In the genomic region with DNA sequence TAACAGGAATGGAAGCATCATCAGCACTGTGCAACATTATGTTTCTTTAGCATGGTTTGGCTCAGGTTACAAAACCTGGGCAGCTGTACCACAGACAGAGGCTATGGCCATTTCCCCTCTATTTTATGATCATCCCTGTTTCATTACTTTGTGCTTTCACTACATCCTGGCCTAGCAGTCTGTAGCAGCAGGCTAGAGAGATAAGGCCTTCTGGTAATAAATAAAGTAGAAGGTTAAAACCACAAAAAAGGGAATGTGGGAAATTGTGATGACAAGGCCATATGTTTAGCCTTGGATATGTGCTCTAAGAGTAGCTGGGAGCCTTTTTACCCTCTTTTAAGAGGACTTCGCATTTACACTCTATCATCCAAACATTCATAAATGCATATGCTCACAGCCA, we compare ENCODE assay signal across 13 cellular contexts.
DNase-seq lines count a peak whose midpoint lies in the region; ATAC-seq, FAIRE-seq and TF ChIP-seq lines count a peak whose summit lies in the region.
"Had no signal": no experiment of that assay in that cellular context is flagged by ENCODE, and none has a peak within 500 bp of the region (broad histone marks: within the 10 kb centered on the region; RNA-seq: fewer than 3 reads in every experiment).

No MANE protein-coding gene starts in this region.

- no peak for DNase-seq in GM12878 (ENCODE audit: low read depth, low spot score)
- DNase-seq in activated naive CD4-positive, alpha-beta T cell treated with anti-CD3 and anti-CD28 coated beads, Interleukin-2, amount 50 U/mL, for 16 hours: no peak
- DNase-seq in stimulated activated effector memory CD8-positive, alpha-beta T cell treated with anti-CD3 and anti-CD28 coated beads, Interleukin-12 subunit alpha, Interleukin-12 subunit beta, amount 100 ng/mL, for 72 hours (ENCODE audit: low spot score in 2 of 2): no peak
- DNase-seq in activated gamma-delta T cell treated with Interleukin-2 at 50 U/mL for 16 hours: no peak
- DNase-seq: activated CD4-positive, alpha-beta T cell treated with anti-CD3 and anti-CD28 coated beads, Interleukin-2, amount 50 U/mL, for 4 hours; activated naive CD8-positive, alpha-beta T cell treated with anti-CD3 and anti-CD28 coated beads, Interleukin-2, amount 10 ng/mL, durations not matched to agents 7 days and 5 days; CD8-positive, alpha-beta memory T cell; midbrain had no signal

- no peak for FAIRE-seq in GM12878 (lab: Jason Lieb, UNC)

- H3K4me3 ChIP-seq in GM12878: no peak overlapping the region
- H3K4me3 ChIP-seq: SK-N-MC had no signal

- SMC1A ChIA-PET in GM12878 (lab: Charles Lee; ENCODE audit: uncharacterized antibody, unreplicated experiment): no interaction called here

- no peak overlapping the region for H3K4me3 Mint-ChIP-seq in stimulated activated effector memory CD8-positive, alpha-beta T cell treated with anti-CD3 and anti-CD28 coated beads, Interleukin-12 subunit alpha, Interleukin-12 subunit beta, amount 100 ng/mL, for 72 hours
- H3K4me3 Mint-ChIP-seq: activated naive CD8-positive, alpha-beta T cell treated with anti-CD3 and anti-CD28 coated beads, Interleukin-2, amount 10 ng/mL, durations not matched to agents 7 days and 5 days; CD8-positive, alpha-beta memory T cell had no signal

- H4K20me1 ChIP-seq in GM12878 (ENCODE audit: control insufficient read depth, insufficient read depth): no peaks in the 10 kb centered on the region

- BruUV-seq in GM12878 (replicated peaks; lab: Mats Ljungman, UMichigan): no TSS peak

- POLR2A ChIA-PET in GM12878 (lab: Charles Lee): no interaction called here

- ATAC-seq in GM18858 (IDR thresholded peaks at IDR 0.05; ENCODE audit: unreplicated experiment) (peak; percentile 16), GM21529 (IDR thresholded peaks at IDR 0.05; ENCODE audit: unreplicated experiment) (peak; percentile 36), HG03135 (IDR thresholded peaks at IDR 0.05; ENCODE audit: unreplicated experiment) (peak; percentile 22), GM12878 (peak; percentile 60), HG03097 (IDR thresholded peaks at IDR 0.05; ENCODE audit: low FRiP score, unreplicated experiment) (no peak)
- ATAC-seq in stimulated activated effector memory CD8-positive, alpha-beta T cell treated with anti-CD3 and anti-CD28 coated beads, Interleukin-12 subunit alpha, Interleukin-12 subunit beta, amount 100 ng/mL, for 72 hours: no peak

- H3K9me3 ChIP-seq in GM12878 (replicated peaks; ENCODE audit: control insufficient read depth, insufficient read depth, low read length): no peaks in the 10 kb centered on the region

- H3K9ac ChIP-seq in GM12878 (ENCODE audit: control insufficient read depth, insufficient read depth, low read length): no peak overlapping the region

- H3K36me3 Mint-ChIP-seq in stimulated activated effector memory CD8-positive, alpha-beta T cell treated with anti-CD3 and anti-CD28 coated beads, Interleukin-12 subunit alpha, Interleukin-12 subunit beta, amount 100 ng/mL, for 72 hours: no peaks in the 10 kb centered on the region
- H3K36me3 Mint-ChIP-seq: activated naive CD8-positive, alpha-beta T cell treated with anti-CD3 and anti-CD28 coated beads, Interleukin-2, amount 10 ng/mL, durations not matched to agents 7 days and 5 days; CD8-positive, alpha-beta memory T cell had no signal

- 95% methylated on average over 1 of the region's 1 CpG for whole genome bisulfite sequencing in GM12878 (ENCODE audit: insufficient coverage, insufficient replicate concordance, low lambda C conversion rate, missing lambda C conversion rate)

- no peak for TF ChIP-seq CTCF in GM12878 (IDR thresholded peaks at IDR 0.05 in 2 of 3, conservative IDR thresholded peaks at IDR 0.05 in 1 of 3; ENCODE audit: control insufficient read depth in 2 of 3, extremely low read depth in 1 of 3, insufficient read depth in 1 of 3, low read depth in 3 of 3, low read length in 3 of 3)

- CTCF ChIA-PET in GM12878 (lab: Yijun Ruan, JAX): no interaction called here

- no peak overlapping the region for H2AFZ ChIP-seq in GM12878 (ENCODE audit: control insufficient read depth, low read depth, low read length)

- H3K4me2 ChIP-seq in GM12878 (ENCODE audit: control insufficient read depth, insufficient read depth): no peak overlapping the region

- H3K36me3 ChIP-seq in GM12878 (ENCODE audit: control insufficient read depth in 2 of 2, insufficient read depth in 2 of 2, low read length in 1 of 2): no peaks in the 10 kb centered on the region

- peaks cover 5% of the 10 kb centered on the region for H3K4me1 ChIP-seq in GM12878 (ENCODE audit: control insufficient read depth, insufficient read depth, low read length)

- in situ Hi-C loops in GM12878 (cut with MboI): no loop called here

- H3K4me1 Mint-ChIP-seq in stimulated activated effector memory CD8-positive, alpha-beta T cell treated with anti-CD3 and anti-CD28 coated beads, Interleukin-12 subunit alpha, Interleukin-12 subunit beta, amount 100 ng/mL, for 72 hours: no peaks in the 10 kb centered on the region
- H3K4me1 Mint-ChIP-seq: activated naive CD8-positive, alpha-beta T cell treated with anti-CD3 and anti-CD28 coated beads, Interleukin-2, amount 10 ng/mL, durations not matched to agents 7 days and 5 days; CD8-positive, alpha-beta memory T cell had no signal

- no peak for TF ChIP-seq EP300 in GM12878 (IDR thresholded peaks at IDR 0.05; ENCODE audit: borderline replicate concordance in 1 of 2, control insufficient read depth in 1 of 2, low read depth in 2 of 2, low read length in 2 of 2)

- no peak overlapping the region for H3K27ac Mint-ChIP-seq in stimulated activated effector memory CD8-positive, alpha-beta T cell treated with anti-CD3 and anti-CD28 coated beads, Interleukin-12 subunit alpha, Interleukin-12 subunit beta, amount 100 ng/mL, for 72 hours
- H3K27ac Mint-ChIP-seq: activated naive CD8-positive, alpha-beta T cell treated with anti-CD3 and anti-CD28 coated beads, Interleukin-2, amount 10 ng/mL, durations not matched to agents 7 days and 5 days; CD8-positive, alpha-beta memory T cell had no signal

- no peaks in the 10 kb centered on the region for H3K79me2 ChIP-seq in GM12878 (ENCODE audit: control insufficient read depth, insufficient read depth, low read length)

- no peak overlapping the region for H3K27ac ChIP-seq in GM12878 (ENCODE audit: control insufficient read depth, insufficient read depth)
- H3K27ac ChIP-seq: SK-N-MC had no signal

- no peaks in the 10 kb centered on the region for H3K9me3 Mint-ChIP-seq in stimulated activated effector memory CD8-positive, alpha-beta T cell treated with anti-CD3 and anti-CD28 coated beads, Interleukin-12 subunit alpha, Interleukin-12 subunit beta, amount 100 ng/mL, for 72 hours
- H3K9me3 Mint-ChIP-seq: activated naive CD8-positive, alpha-beta T cell treated with anti-CD3 and anti-CD28 coated beads, Interleukin-2, amount 10 ng/mL, durations not matched to agents 7 days and 5 days; CD8-positive, alpha-beta memory T cell had no signal

- RAD21 ChIA-PET in GM12878 (lab: Charles Lee; ENCODE audit: unreplicated experiment): no interaction called here

- TF ChIP-seq POLR2A in GM12878 (IDR thresholded peaks at IDR 0.05; ENCODE audit: low read depth, low read length): no peak

- no peak for TF ChIP-seq RAD21 in GM12878 (IDR thresholded peaks at IDR 0.05; ENCODE audit: insufficient read depth, low read depth, low read length)

- no peaks in the 10 kb centered on the region for H3K27me3 ChIP-seq in GM12878 (replicated peaks in 1 of 2; ENCODE audit: control insufficient read depth in 2 of 2, insufficient read depth in 2 of 2, low read length in 1 of 2)

- intact Hi-C loops in GM12878 (cut with micrococcal nuclease; ENCODE audit: unreplicated experiment): loop anchor here (5.0 kb wide), 1 partner anchor 60 kb away; no protein-coding TSS in a partner anchor

TF ChIP-seq in GM12878, 131 proteins besides CTCF, POLR2A, EP300 and RAD21 (continues in another document):
- TF ChIP-seq IRF5 (IDR thresholded peaks at IDR 0.05; ENCODE audit: borderline replicate concordance) (no peak), BHLHE40 (IDR thresholded peaks at IDR 0.05; ENCODE audit: borderline replicate concordance in 1 of 2, low read depth in 2 of 2, low read length in 1 of 2) (no peak), RUNX3 (IDR thresholded peaks at IDR 0.05; ENCODE audit: low read length) (no peak), JUNB (IDR thresholded peaks at IDR 0.05) (no peak), BRCA1 (IDR thresholded peaks at IDR 0.05; ENCODE audit: low read depth, low read length) (no peak), STAT3 (IDR thresholded peaks at IDR 0.05; ENCODE audit: low read depth, low read length) (no peak), MYB (IDR thresholded peaks at IDR 0.05; ENCODE audit: borderline replicate concordance, low read depth, low read length) (no peak), ZNF217 (IDR thresholded peaks at IDR 0.05) (no peak)

Comparison
In these comparisons a context has a peak if more than half of its experiments do, and no peak if none do; other contexts are left out.
1. ATAC-seq: peak in GM18858 (single experiment), GM21529 (single experiment), HG03135 (single experiment) and GM12878 (single experiment); none in stimulated activated effector memory CD8-positive, alpha-beta T cell treated with anti-CD3 and anti-CD28 coated beads, Interleukin-12 subunit alpha, Interleukin-12 subunit beta, amount 100 ng/mL, for 72 hours (single experiment) and HG03097 (single experiment).